1 cellular context compared by ENCODE assay signal in the genomic region with DNA sequence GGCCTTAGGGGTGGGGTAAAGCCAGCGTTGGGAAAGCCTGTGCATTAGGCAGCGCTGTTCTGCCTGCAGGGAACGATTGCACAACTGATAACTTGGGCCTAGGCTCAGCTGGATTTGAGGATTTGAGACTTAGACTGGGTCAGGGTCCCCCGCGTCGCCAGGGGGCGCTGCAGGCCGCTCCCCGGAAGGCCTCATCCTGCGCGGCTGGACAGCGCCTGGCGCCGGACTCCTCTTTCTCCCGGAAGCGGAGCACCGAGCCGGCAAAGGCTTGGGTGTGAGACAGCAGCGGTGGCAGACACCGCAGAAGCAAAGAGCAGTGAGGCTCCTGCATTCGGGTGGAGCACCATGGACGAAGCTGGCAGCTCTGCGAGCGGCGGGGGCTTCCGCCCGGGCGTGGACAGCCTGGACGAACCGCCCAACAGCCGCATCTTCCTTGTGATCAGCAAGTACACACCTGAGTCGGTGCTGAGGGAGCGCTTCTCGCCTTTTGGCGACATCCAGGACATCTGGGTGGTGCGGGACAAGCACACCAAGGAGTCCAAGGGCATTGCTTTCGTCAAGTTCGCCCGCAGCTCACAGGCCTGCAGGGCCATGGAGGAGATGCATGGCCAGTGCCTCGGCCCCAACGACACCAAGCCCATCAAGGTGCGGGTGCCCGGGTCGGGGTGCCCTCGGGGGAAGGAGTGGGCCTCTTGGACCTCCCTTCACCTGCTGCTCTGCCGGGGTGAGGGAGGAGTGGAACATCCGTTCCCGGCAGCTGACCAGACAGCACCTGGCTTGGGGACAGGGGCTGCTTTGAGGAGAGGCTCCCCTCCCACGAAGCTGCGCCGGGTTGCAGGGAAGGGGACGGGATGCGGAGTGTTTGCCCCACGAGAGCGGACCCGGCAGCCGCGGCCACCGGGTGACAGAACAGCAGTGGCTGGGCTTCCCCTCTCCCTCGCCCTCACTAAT.
TF ChIP-seq lines count a peak whose summit lies in the region.

A gene with protein sequence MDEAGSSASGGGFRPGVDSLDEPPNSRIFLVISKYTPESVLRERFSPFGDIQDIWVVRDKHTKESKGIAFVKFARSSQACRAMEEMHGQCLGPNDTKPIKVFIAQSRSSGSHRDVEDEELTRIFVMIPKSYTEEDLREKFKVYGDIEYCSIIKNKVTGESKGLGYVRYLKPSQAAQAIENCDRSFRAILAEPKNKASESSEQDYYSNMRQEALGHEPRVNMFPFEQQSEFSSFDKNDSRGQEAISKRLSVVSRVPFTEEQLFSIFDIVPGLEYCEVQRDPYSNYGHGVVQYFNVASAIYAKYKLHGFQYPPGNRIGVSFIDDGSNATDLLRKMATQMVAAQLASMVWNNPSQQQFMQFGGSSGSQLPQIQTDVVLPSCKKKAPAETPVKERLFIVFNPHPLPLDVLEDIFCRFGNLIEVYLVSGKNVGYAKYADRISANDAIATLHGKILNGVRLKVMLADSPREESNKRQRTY (plus strand): TSS at position 236 of the 951 bp plus-strand sequence. CDS start 110 bp downstream, at position 346.

TF ChIP-seq in K562, 482 proteins besides CTCF, POLR2A, EP300 and RAD21 (continued from another document and continues in another):
- TF ChIP-seq, protein P1, sequence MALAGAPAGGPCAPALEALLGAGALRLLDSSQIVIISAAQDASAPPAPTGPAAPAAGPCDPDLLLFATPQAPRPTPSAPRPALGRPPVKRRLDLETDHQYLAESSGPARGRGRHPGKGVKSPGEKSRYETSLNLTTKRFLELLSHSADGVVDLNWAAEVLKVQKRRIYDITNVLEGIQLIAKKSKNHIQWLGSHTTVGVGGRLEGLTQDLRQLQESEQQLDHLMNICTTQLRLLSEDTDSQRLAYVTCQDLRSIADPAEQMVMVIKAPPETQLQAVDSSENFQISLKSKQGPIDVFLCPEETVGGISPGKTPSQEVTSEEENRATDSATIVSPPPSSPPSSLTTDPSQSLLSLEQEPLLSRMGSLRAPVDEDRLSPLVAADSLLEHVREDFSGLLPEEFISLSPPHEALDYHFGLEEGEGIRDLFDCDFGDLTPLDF (CRISPR knock-in tag; IDR thresholded peaks at IDR 0.05) = peak; percentile 84
- TF ChIP-seq SETDB1 (IDR thresholded peaks at IDR 0.05; ENCODE audit: low read length) (peak; percentile 82), PRMT5 (CRISPR knock-in tag; IDR thresholded peaks at IDR 0.05) (no peak), FOXM1 (IDR thresholded peaks at IDR 0.05; ENCODE audit: low read depth) (peak; percentile 36), FOXM1 (CRISPR knock-in tag; IDR thresholded peaks at IDR 0.05; ENCODE audit: low read depth) (peak; percentile 87), ZNF431 (CRISPR knock-in tag; IDR thresholded peaks at IDR 0.05) (no peak), ZNF311 (CRISPR knock-in tag; IDR thresholded peaks at IDR 0.05) (no peak), MIER1 (IDR thresholded peaks at IDR 0.05; ENCODE audit: low read depth) (peak; percentile 86), CSDE1 (IDR thresholded peaks at IDR 0.05) (no peak; a peak in 1 of 4 replicates), TGIF2 (CRISPR knock-in tag; IDR thresholded peaks at IDR 0.05) (peak; percentile 52; the same call in 1 of the 2 replicates), FOXA3 (CRISPR knock-in tag; conservative IDR thresholded peaks at IDR 0.05 in 1 of 2, IDR thresholded peaks at IDR 0.05 in 1 of 2) (no peak), TFAM (CRISPR knock-in tag; conservative IDR thresholded peaks at IDR 0.05) (no peak), SRSF1 (IDR thresholded peaks at IDR 0.05; ENCODE audit: low read depth, low read length) (no peak), ZNF165 (CRISPR knock-in tag; IDR thresholded peaks at IDR 0.05; ENCODE audit: borderline replicate concordance) (0 out of 2 replicates have a peak, but pooled peaks have one; percentile 57), HIVEP1 (CRISPR knock-in tag; IDR thresholded peaks at IDR 0.05) (no peak), SOX6 (IDR thresholded peaks at IDR 0.05) (peak; percentile 81), YY1 (IDR thresholded peaks at IDR 0.05; ENCODE audit: borderline replicate concordance in 1 of 3, control insufficient read depth in 1 of 3, extremely low read depth in 1 of 3, insufficient read depth in 3 of 3, insufficient read length in 1 of 3, insufficient replicate concordance in 2 of 3, low read depth in 1 of 3, low read length in 2 of 3) (peak in 2 of 3 experiments; percentile 48 to 49), RAD51 (IDR thresholded peaks at IDR 0.05; ENCODE audit: borderline replicate concordance, low read depth) (no peak), PTTG1 (tag; IDR thresholded peaks at IDR 0.05; ENCODE audit: low read depth) (no peak), PURB (CRISPR knock-in tag; IDR thresholded peaks at IDR 0.05; ENCODE audit: low read depth) (no peak), KDM2B (CRISPR knock-in tag; IDR thresholded peaks at IDR 0.05) (no peak), ELF1 (tag; IDR thresholded peaks at IDR 0.05) (peak; percentile 99), HNRNPLL (IDR thresholded peaks at IDR 0.05; ENCODE audit: low read depth, low read length, poor library complexity, severe bottlenecking) (peak; percentile 76), LARP7 (IDR thresholded peaks at IDR 0.05) (no peak), ZC3H4 (CRISPR knock-in tag; IDR thresholded peaks at IDR 0.05; ENCODE audit: borderline replicate concordance) (no peak), IRF2 (CRISPR knock-in tag; IDR thresholded peaks at IDR 0.05) (no peak), ZNF316 (IDR thresholded peaks at IDR 0.05) (no peak), NCOA6 (IDR thresholded peaks at IDR 0.05) (peak; percentile 37; the same call in 1 of the 2 replicates), NFRKB (IDR thresholded peaks at IDR 0.05; ENCODE audit: low read depth) (no peak), NR3C1 (CRISPR knock-in tag; IDR thresholded peaks at IDR 0.05) (no peak), PHF8 (IDR thresholded peaks at IDR 0.05; ENCODE audit: borderline replicate concordance, low read length) (peak; percentile 95), ILF3 (IDR thresholded peaks at IDR 0.05; ENCODE audit: borderline replicate concordance) (no peak), ZNF3 (CRISPR knock-in tag; IDR thresholded peaks at IDR 0.05) (no peak), HOXB6 (CRISPR knock-in tag; IDR thresholded peaks at IDR 0.05; ENCODE audit: borderline replicate concordance) (no peak), ZNF696 (CRISPR knock-in tag; conservative IDR thresholded peaks at IDR 0.05) (no peak), TCFL5 (CRISPR knock-in tag; conservative IDR thresholded peaks at IDR 0.05) (no peak), RBM17 (IDR thresholded peaks at IDR 0.05; ENCODE audit: borderline replicate concordance, low read depth, low read length) (no peak), XRCC4 (IDR thresholded peaks at IDR 0.05; ENCODE audit: extremely low read depth, insufficient read depth, insufficient read length) (no peak), ZNF134 (CRISPR knock-in tag; conservative IDR thresholded peaks at IDR 0.05) (peak; percentile 54; the same call in 1 of the 2 replicates), SMAD4 (CRISPR knock-in tag; conservative IDR thresholded peaks at IDR 0.05) (peak; percentile 87), NFIC (IDR thresholded peaks at IDR 0.05) (peak; percentile 45), TCF7 (IDR thresholded peaks at IDR 0.05; ENCODE audit: borderline replicate concordance) (no peak), ETV1 (tag; conservative IDR thresholded peaks at IDR 0.05; ENCODE audit: low read depth) (peak; percentile 99), FOS (IDR thresholded peaks at IDR 0.05; ENCODE audit: extremely low read depth, insufficient read length) (no peak)
- TF ChIP-seq, protein P2, sequence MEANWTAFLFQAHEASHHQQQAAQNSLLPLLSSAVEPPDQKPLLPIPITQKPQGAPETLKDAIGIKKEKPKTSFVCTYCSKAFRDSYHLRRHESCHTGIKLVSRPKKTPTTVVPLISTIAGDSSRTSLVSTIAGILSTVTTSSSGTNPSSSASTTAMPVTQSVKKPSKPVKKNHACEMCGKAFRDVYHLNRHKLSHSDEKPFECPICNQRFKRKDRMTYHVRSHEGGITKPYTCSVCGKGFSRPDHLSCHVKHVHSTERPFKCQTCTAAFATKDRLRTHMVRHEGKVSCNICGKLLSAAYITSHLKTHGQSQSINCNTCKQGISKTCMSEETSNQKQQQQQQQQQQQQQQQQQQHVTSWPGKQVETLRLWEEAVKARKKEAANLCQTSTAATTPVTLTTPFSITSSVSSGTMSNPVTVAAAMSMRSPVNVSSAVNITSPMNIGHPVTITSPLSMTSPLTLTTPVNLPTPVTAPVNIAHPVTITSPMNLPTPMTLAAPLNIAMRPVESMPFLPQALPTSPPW (CRISPR knock-in tag; IDR thresholded peaks at IDR 0.05) = peak; percentile 44; the same call in 1 of the 2 replicates
- TF ChIP-seq, protein P3, sequence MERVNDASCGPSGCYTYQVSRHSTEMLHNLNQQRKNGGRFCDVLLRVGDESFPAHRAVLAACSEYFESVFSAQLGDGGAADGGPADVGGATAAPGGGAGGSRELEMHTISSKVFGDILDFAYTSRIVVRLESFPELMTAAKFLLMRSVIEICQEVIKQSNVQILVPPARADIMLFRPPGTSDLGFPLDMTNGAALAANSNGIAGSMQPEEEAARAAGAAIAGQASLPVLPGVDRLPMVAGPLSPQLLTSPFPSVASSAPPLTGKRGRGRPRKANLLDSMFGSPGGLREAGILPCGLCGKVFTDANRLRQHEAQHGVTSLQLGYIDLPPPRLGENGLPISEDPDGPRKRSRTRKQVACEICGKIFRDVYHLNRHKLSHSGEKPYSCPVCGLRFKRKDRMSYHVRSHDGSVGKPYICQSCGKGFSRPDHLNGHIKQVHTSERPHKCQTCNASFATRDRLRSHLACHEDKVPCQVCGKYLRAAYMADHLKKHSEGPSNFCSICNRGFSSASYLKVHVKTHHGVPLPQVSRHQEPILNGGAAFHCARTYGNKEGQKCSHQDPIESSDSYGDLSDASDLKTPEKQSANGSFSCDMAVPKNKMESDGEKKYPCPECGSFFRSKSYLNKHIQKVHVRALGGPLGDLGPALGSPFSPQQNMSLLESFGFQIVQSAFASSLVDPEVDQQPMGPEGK (CRISPR knock-in tag; IDR thresholded peaks at IDR 0.05; ENCODE audit: borderline replicate concordance) = no peak
- TF ChIP-seq, protein P4, sequence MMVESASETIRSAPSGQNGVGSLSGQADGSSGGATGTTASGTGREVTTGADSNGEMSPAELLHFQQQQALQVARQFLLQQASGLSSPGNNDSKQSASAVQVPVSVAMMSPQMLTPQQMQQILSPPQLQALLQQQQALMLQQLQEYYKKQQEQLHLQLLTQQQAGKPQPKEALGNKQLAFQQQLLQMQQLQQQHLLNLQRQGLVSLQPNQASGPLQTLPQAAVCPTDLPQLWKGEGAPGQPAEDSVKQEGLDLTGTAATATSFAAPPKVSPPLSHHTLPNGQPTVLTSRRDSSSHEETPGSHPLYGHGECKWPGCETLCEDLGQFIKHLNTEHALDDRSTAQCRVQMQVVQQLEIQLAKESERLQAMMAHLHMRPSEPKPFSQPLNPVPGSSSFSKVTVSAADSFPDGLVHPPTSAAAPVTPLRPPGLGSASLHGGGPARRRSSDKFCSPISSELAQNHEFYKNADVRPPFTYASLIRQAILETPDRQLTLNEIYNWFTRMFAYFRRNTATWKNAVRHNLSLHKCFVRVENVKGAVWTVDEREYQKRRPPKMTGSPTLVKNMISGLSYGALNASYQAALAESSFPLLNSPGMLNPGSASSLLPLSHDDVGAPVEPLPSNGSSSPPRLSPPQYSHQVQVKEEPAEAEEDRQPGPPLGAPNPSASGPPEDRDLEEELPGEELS (CRISPR knock-in tag; IDR thresholded peaks at IDR 0.05; ENCODE audit: borderline replicate concordance) = no peak
- TF ChIP-seq, protein P5, sequence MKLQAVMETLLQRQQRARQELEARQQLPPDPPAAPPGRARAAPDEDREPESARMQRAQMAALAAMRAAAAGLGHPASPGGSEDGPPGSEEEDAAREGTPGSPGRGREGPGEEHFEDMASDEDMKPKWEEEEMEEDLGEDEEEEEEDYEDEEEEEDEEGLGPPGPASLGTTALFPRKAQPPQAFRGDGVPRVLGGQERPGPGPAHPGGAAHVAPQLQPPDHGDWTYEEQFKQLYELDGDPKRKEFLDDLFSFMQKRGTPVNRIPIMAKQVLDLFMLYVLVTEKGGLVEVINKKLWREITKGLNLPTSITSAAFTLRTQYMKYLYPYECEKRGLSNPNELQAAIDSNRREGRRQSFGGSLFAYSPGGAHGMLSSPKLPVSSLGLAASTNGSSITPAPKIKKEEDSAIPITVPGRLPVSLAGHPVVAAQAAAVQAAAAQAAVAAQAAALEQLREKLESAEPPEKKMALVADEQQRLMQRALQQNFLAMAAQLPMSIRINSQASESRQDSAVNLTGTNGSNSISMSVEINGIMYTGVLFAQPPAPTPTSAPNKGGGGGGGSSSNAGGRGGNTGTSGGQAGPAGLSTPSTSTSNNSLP (IDR thresholded peaks at IDR 0.05; ENCODE audit: borderline replicate concordance, low read depth, low read length) = no peak
- TF ChIP-seq, protein P6, sequence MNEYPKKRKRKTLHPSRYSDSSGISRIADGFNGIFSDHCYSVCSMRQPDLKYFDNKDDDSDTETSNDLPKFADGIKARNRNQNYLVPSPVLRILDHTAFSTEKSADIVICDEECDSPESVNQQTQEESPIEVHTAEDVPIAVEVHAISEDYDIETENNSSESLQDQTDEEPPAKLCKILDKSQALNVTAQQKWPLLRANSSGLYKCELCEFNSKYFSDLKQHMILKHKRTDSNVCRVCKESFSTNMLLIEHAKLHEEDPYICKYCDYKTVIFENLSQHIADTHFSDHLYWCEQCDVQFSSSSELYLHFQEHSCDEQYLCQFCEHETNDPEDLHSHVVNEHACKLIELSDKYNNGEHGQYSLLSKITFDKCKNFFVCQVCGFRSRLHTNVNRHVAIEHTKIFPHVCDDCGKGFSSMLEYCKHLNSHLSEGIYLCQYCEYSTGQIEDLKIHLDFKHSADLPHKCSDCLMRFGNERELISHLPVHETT (CRISPR knock-in tag; conservative IDR thresholded peaks at IDR 0.05 in 1 of 2, IDR thresholded peaks at IDR 0.05 in 1 of 2) = peak in 1 of 2 experiments; percentile 65; a peak in 1 of 4 replicates
- TF ChIP-seq, protein P7, sequence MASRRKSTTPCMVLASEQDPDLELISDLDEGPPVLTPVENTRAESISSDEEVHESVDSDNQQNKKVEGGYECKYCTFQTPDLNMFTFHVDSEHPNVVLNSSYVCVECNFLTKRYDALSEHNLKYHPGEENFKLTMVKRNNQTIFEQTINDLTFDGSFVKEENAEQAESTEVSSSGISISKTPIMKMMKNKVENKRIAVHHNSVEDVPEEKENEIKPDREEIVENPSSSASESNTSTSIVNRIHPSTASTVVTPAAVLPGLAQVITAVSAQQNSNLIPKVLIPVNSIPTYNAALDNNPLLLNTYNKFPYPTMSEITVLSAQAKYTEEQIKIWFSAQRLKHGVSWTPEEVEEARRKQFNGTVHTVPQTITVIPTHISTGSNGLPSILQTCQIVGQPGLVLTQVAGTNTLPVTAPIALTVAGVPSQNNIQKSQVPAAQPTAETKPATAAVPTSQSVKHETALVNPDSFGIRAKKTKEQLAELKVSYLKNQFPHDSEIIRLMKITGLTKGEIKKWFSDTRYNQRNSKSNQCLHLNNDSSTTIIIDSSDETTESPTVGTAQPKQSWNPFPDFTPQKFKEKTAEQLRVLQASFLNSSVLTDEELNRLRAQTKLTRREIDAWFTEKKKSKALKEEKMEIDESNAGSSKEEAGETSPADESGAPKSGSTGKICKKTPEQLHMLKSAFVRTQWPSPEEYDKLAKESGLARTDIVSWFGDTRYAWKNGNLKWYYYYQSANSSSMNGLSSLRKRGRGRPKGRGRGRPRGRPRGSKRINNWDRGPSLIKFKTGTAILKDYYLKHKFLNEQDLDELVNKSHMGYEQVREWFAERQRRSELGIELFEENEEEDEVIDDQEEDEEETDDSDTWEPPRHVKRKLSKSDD (conservative IDR thresholded peaks at IDR 0.05; ENCODE audit: low read length) = 0 out of 2 replicates have a peak, but pooled peaks have one; percentile 54
- TF ChIP-seq, protein P8, sequence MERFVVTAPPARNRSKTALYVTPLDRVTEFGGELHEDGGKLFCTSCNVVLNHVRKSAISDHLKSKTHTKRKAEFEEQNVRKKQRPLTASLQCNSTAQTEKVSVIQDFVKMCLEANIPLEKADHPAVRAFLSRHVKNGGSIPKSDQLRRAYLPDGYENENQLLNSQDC (CRISPR knock-in tag; IDR thresholded peaks at IDR 0.05) = no peak
